In genomic region chr9:128548876-128549275, GRCh38 we compare ENCODE assay signal across 30 cellular contexts. TPM values are rescaled to one million over a fixed set of nuclear protein-coding genes. Genes with fewer than 3 reads are reported as not detected.
DNase-seq lines count a peak whose midpoint lies in the region; ATAC-seq and TF ChIP-seq lines count a peak whose summit lies in the region.
"Had no signal": no experiment of that assay in that cellular context is flagged by ENCODE, and none has a peak within 500 bp of the region (broad histone marks: within the 10 kb centered on the region; RNA-seq: fewer than 3 reads in every experiment).

No MANE protein-coding gene starts in this region.

- no peak overlapping the region for H2AFZ ChIP-seq in GM23248

- peaks cover 43% of the 10 kb centered on the region for H3F3A ChIP-seq in GM23248 (ENCODE audit: insufficient read depth)

- no peaks in the 10 kb centered on the region for H3K36me3 ChIP-seq in GM23248 (ENCODE audit: low read depth)
- H3K36me3 ChIP-seq in endodermal cell (ENCODE audit: control insufficient read depth, insufficient read depth, low read length): no peaks in the 10 kb centered on the region
- H3K36me3 ChIP-seq: breast epithelium, MG63, ovary, uterus had no signal

- WGBS in GM23248 (ENCODE audit: low coverage in 1 of 2, low lambda C conversion rate in 2 of 2, missing lambda C conversion rate in 2 of 2), 2 experiments: 89 to 91% methylated on average over 7 of the region's 7 CpGs
- 81 to 86% methylated on average over 4 to 7 of the region's 7 CpGs for WGBS in endodermal cell (ENCODE audit: insufficient coverage in 1 of 2, insufficient read length in 1 of 2), 2 experiments

- H3K9me3 ChIP-seq in GM23248 (ENCODE audit: low read depth): no peaks in the 10 kb centered on the region
- H3K9me3 ChIP-seq in endodermal cell (ENCODE audit: control insufficient read depth, low read length): no peaks in the 10 kb centered on the region
- H3K9me3 ChIP-seq: breast epithelium, MG63, ovary, uterus had no signal

- in situ Hi-C loops in GM23248 (cut with MboI): no loop called here

- H3K4me3 ChIP-seq in GM23248 (no peak overlapping the region), endodermal cell (ENCODE audit: low read length) (no peak overlapping the region)
- H3K4me3 ChIP-seq: breast epithelium, MG63, ovary, SK-N-MC, uterus had no signal

- ATAC-seq in GM19455 (IDR thresholded peaks at IDR 0.05; ENCODE audit: unreplicated experiment): no peak
- ATAC-seq: activated CD8-positive, alpha-beta T cell treated with anti-CD3 and anti-CD28 coated beads, Interleukin-2, amount 10 ng/mL, durations not matched to agents 7 days and 5 days; naive thymus-derived CD4-positive, alpha-beta T cell; PC-3; stimulated activated naive CD8-positive, alpha-beta T cell treated with anti-CD3 and anti-CD28 coated beads, Interleukin-15, amount 100 ng/mL, for 72 hours; T-helper 17 cell had no signal

- no peak for TF ChIP-seq CTCF in CD14-positive monocyte (IDR thresholded peaks at IDR 0.05)
- no peak for TF ChIP-seq CTCF in endodermal cell (conservative IDR thresholded peaks at IDR 0.05)
- TF ChIP-seq CTCF in neural crest cell (conservative IDR thresholded peaks at IDR 0.05): no peak

- peak overlapping the region in 4 of 7 donors; percentile 2 to 47 (median 14) for H3K27ac Mint-ChIP-seq in CD14-positive monocyte
- no peak overlapping the region for H3K27ac Mint-ChIP-seq in endodermal cell
- H3K27ac Mint-ChIP-seq in neural crest cell (ENCODE audit: unreplicated experiment): no peak overlapping the region
- H3K27ac Mint-ChIP-seq: activated CD8-positive, alpha-beta T cell treated with anti-CD3 and anti-CD28 coated beads, Interleukin-2, amount 10 ng/mL, durations not matched to agents 7 days and 5 days; B cell; H9; mesothelial cell of epicardium; stimulated activated naive CD8-positive, alpha-beta T cell treated with anti-CD3 and anti-CD28 coated beads, Interleukin-15, amount 100 ng/mL, for 72 hours; T-helper 17 cell had no signal

- no peaks in the 10 kb centered on the region for H3K27me3 Mint-ChIP-seq in CD14-positive monocyte (ENCODE audit: low read depth in 3 of 3)
- H3K27me3 Mint-ChIP-seq in endodermal cell (ENCODE audit: insufficient read depth): peaks cover 1% of the 10 kb centered on the region
- H3K27me3 Mint-ChIP-seq in neural crest cell (ENCODE audit: low read depth): no peaks in the 10 kb centered on the region
- H3K27me3 Mint-ChIP-seq: B cell; naive thymus-derived CD4-positive, alpha-beta T cell; stimulated activated naive CD8-positive, alpha-beta T cell treated with anti-CD3 and anti-CD28 coated beads, Interleukin-15, amount 100 ng/mL, for 72 hours; T-helper 17 cell had no signal

- intact Hi-C loops in CD14-positive monocyte (cut with micrococcal nuclease): no loop called here

- no peaks in the 10 kb centered on the region for H4K20me1 ChIP-seq in GM23248 (ENCODE audit: insufficient read depth)

- H3K4me1 ChIP-seq in GM23248 (ENCODE audit: insufficient read depth) (peaks cover 28% of the 10 kb centered on the region), endodermal cell (ENCODE audit: control insufficient read depth, insufficient read depth, low read length) (peaks cover 14% of the 10 kb centered on the region)

- H3K9me2 ChIP-seq in GM23248 (ENCODE audit: insufficient read depth): no peaks in the 10 kb centered on the region

- H3K4me1 Mint-ChIP-seq in CD14-positive monocyte: peaks cover 24% of the 10 kb centered on the region
- H3K4me1 Mint-ChIP-seq in endodermal cell: peaks cover 26% of the 10 kb centered on the region
- H3K4me1 Mint-ChIP-seq in neural crest cell: peaks cover 17% of the 10 kb centered on the region

- H3K9ac ChIP-seq in GM23248 (no peak overlapping the region), endodermal cell (ENCODE audit: extremely low read depth, low read length, poor library complexity, severe bottlenecking) (no peak overlapping the region)

- H3K79me2 ChIP-seq in GM23248 (ENCODE audit: insufficient read depth): peaks cover 14% of the 10 kb centered on the region

- no peaks in the 10 kb centered on the region for H3K27me3 ChIP-seq in GM23248 (replicated peaks; ENCODE audit: insufficient read depth)
- no peaks in the 10 kb centered on the region for H3K27me3 ChIP-seq in endodermal cell (ENCODE audit: control insufficient read depth, insufficient read depth, low read length, poor library complexity, severe bottlenecking)
- H3K27me3 ChIP-seq: breast epithelium, MG63, ovary, uterus had no signal

- H3K4me3 Mint-ChIP-seq in CD14-positive monocyte (no peak overlapping the region), endodermal cell (no peak overlapping the region), neural crest cell (peak overlapping the region; percentile 43)
- H3K4me3 Mint-ChIP-seq: activated CD8-positive, alpha-beta T cell treated with anti-CD3 and anti-CD28 coated beads, Interleukin-2, amount 10 ng/mL, durations not matched to agents 7 days and 5 days; B cell; mesothelial cell of epicardium; naive thymus-derived CD4-positive, alpha-beta T cell; stimulated activated naive CD8-positive, alpha-beta T cell treated with anti-CD3 and anti-CD28 coated beads, Interleukin-15, amount 100 ng/mL, for 72 hours; T-helper 17 cell had no signal

- no peak overlapping the region for H3K4me2 ChIP-seq in GM23248 (ENCODE audit: unreplicated experiment)

- H3K27ac ChIP-seq in GM23248 (peak overlapping the region; percentile 93), endodermal cell (ENCODE audit: low read depth, low read length) (no peak overlapping the region)
- H3K27ac ChIP-seq: SK-N-MC had no signal

- peaks cover 2 to 3% of the 10 kb centered on the region in 2 donors for H3K36me3 Mint-ChIP-seq in CD14-positive monocyte
- no peaks in the 10 kb centered on the region for H3K36me3 Mint-ChIP-seq in endodermal cell (ENCODE audit: low read depth)
- no peaks in the 10 kb centered on the region for H3K36me3 Mint-ChIP-seq in neural crest cell (ENCODE audit: low read depth)

- DNase-seq in CD14-positive monocyte (ENCODE audit: low spot score) (no peak), GM23248 (no peak), endodermal cell (peak; percentile 45), neural crest cell (ENCODE audit: low read depth, low spot score) (no peak), NCI-H345 (lab: John Stamatoyannopoulos, UW) (no peak), LoVo (ENCODE audit: low spot score) (no peak)
- DNase-seq: ACHN; activated CD4-positive, CD25-positive, alpha-beta regulatory T cell treated with anti-CD3 and anti-CD28 coated beads, Interleukin-2, amount 50 U/mL, for 72 hours; activated CD8-positive, alpha-beta T cell treated with anti-CD3 and anti-CD28 coated beads, Interleukin-2, amount 10 ng/mL, durations not matched to agents 7 days and 5 days; activated naive CD4-positive, alpha-beta T cell treated with anti-CD3 and anti-CD28 coated beads, Interleukin-2, amount 50 U/mL, for 16 hours; amniotic stem cell; H9; KBM-7; MG63; naive thymus-derived CD4-positive, alpha-beta T cell; NCI-H1105; NCI-H187; NCI-H510A treated with DMSO at 0.1 percent for 48 hours; NK-92 treated with Interleukin-12 subunit alpha and Interleukin-12 subunit beta, amount 100 ng/mL, for 24 hours; ovary; PC-3; stimulated activated CD8-positive, alpha-beta memory T cell treated with anti-CD3 and anti-CD28 coated beads, Interleukin-4, amount 100 ng/mL, for 48 hours; stimulated activated naive CD8-positive, alpha-beta T cell treated with anti-CD3 and anti-CD28 coated beads, Interleukin-15, amount 100 ng/mL, for 72 hours; T-helper 17 cell had no signal

- H3K9me3 Mint-ChIP-seq in CD14-positive monocyte: peaks cover 0 to 3% (median 0%) of the 10 kb centered on the region in 7 donors
- no peaks in the 10 kb centered on the region for H3K9me3 Mint-ChIP-seq in endodermal cell
- H3K9me3 Mint-ChIP-seq in neural crest cell: no peaks in the 10 kb centered on the region
- H3K9me3 Mint-ChIP-seq: H9; mesothelial cell of epicardium; naive thymus-derived CD4-positive, alpha-beta T cell; stimulated activated naive CD8-positive, alpha-beta T cell treated with anti-CD3 and anti-CD28 coated beads, Interleukin-15, amount 100 ng/mL, for 72 hours had no signal

RNA-seq across cellular contexts. Expression of gene SPTAN1, which starts 3.5 kb away (rescaled TPM):
- polyA plus RNA-seq in CD14-positive monocyte (1 to 10 TPM; 6.2 to 8.5 TPM), GM23248 (2016; fragmentation: Nextera tagmentation; extraction: Ambion mirVana) (139 and 144 TPM in 2 replicates)
- total RNA-seq in GM23248 (2014; rRNA removed; shearing (Covaris generic)): 275 and 287 TPM in 2 replicates
- total RNA-seq in endodermal cell (100 to 1,000 TPM; 309 to 319 TPM), neural crest cell (280 and 289 TPM in 2 replicates)
- polyA plus RNA-seq in endodermal cell (2013, experiment 1 of 2): 190 TPM
- polyA plus RNA-seq in endodermal cell (2013, experiment 2 of 2): 174 TPM

RNA-seq across cellular contexts. Expression of gene GLE1, which starts 44.4 kb away (rescaled TPM):
- polyA plus RNA-seq in CD14-positive monocyte: 10 to 100 TPM; 22.2 to 31.2 TPM
- total RNA-seq in GM23248 (2014; rRNA removed; shearing (Covaris generic)): 27.1 and 31.5 TPM in 2 replicates
- 18.1 and 18.5 TPM in 2 replicates for polyA plus RNA-seq in GM23248 (2016; fragmentation: Nextera tagmentation; extraction: Ambion mirVana)
- total RNA-seq in endodermal cell: 10 to 100 TPM; 14.7 to 16.6 TPM
- 15.9 TPM for polyA plus RNA-seq in endodermal cell (2013, experiment 1 of 2)
- 17.1 TPM for polyA plus RNA-seq in endodermal cell (2013, experiment 2 of 2)
- total RNA-seq in neural crest cell: 25.8 and 28.0 TPM in 2 replicates

Comparison
In these comparisons a context has a peak if more than half of its experiments do, and no peak if none do; other contexts are left out.
1. H3K27ac Mint-ChIP-seq: peak in CD14-positive monocyte (4 of 7); none in endodermal cell (single experiment) and neural crest cell (single experiment).